ENCODE assay signal across 8 cellular contexts in genomic region chr16:22375117-22375962, GRCh38. TPM values are rescaled to one million over a fixed set of nuclear protein-coding genes. Genes with fewer than 3 reads are reported as not detected.
DNase-seq lines count a peak whose midpoint lies in the region; ATAC-seq and TF ChIP-seq lines count a peak whose summit lies in the region.

No MANE protein-coding gene starts in this region.

- peaks cover 24% of the 10 kb centered on the region for H3K36me3 Mint-ChIP-seq in activated CD4-positive, alpha-beta T cell treated with anti-CD3 and anti-CD28 coated beads, Interleukin-2, amount 10 ng/mL, durations not matched to agents 24 days and 14 days (ENCODE audit: low read depth)

- H3K9ac ChIP-seq in smooth muscle cell (ENCODE audit: low read depth): peak overlapping the region; percentile 31

- H3K4me1 ChIP-seq in hepatocyte (ENCODE audit: insufficient read depth) (peaks cover 27% of the 10 kb centered on the region), smooth muscle cell (ENCODE audit: low read depth) (peaks cover 31% of the 10 kb centered on the region)

- H3K27ac ChIP-seq in hepatocyte: peak overlapping the region; percentile 84
- peak overlapping the region; percentile 72 for H3K27ac ChIP-seq in smooth muscle cell (ENCODE audit: low read depth)

- H3F3A ChIP-seq in smooth muscle cell (ENCODE audit: low read depth): peaks cover 10% of the 10 kb centered on the region

- peaks cover 35% of the 10 kb centered on the region for H3K4me1 Mint-ChIP-seq in activated CD4-positive, alpha-beta T cell treated with anti-CD3 and anti-CD28 coated beads, Interleukin-2, amount 10 ng/mL, durations not matched to agents 24 days and 14 days

- H4K20me1 ChIP-seq in hepatocyte (ENCODE audit: insufficient read depth, poor library complexity, severe bottlenecking): peaks cover 8% of the 10 kb centered on the region
- H4K20me1 ChIP-seq in smooth muscle cell (ENCODE audit: low read depth): peaks cover 34% of the 10 kb centered on the region

- H3K9me2 ChIP-seq in hepatocyte (replicated peaks; ENCODE audit: insufficient read depth): no peaks in the 10 kb centered on the region

- no peaks in the 10 kb centered on the region for H3K9me3 ChIP-seq in hepatocyte (ENCODE audit: low read depth)
- no peaks in the 10 kb centered on the region for H3K9me3 ChIP-seq in smooth muscle cell (replicated peaks; ENCODE audit: low read depth)

- peak overlapping the region; percentile 64 for H2AFZ ChIP-seq in hepatocyte
- peak overlapping the region; percentile 64 for H2AFZ ChIP-seq in smooth muscle cell (ENCODE audit: low read depth)

- no peak for DNase-seq in activated CD4-positive, alpha-beta T cell treated with anti-CD3 and anti-CD28 coated beads, Interleukin-2, amount 10 ng/mL, durations not matched to agents 24 days and 14 days
- no peak for DNase-seq in activated CD4-positive, alpha-beta T cell treated with anti-CD3 and anti-CD28 coated beads for 1 hour
- peak; percentile 27 for DNase-seq in hepatocyte (ENCODE audit: low spot score)
- no peak for DNase-seq in smooth muscle cell (lab: John Stamatoyannopoulos, UW; ENCODE audit: unreplicated experiment)
- no peak for DNase-seq in central memory CD4-positive, alpha-beta T cell
- DNase-seq in OCI-M2 (lab: John Stamatoyannopoulos, UW; ENCODE audit: unreplicated experiment): no peak

- H3K27me3 ChIP-seq in hepatocyte: no peaks in the 10 kb centered on the region
- H3K27me3 ChIP-seq in smooth muscle cell (ENCODE audit: low read depth): no peaks in the 10 kb centered on the region

- no peaks in the 10 kb centered on the region for H3K9me3 Mint-ChIP-seq in activated CD4-positive, alpha-beta T cell treated with anti-CD3 and anti-CD28 coated beads, Interleukin-2, amount 10 ng/mL, durations not matched to agents 24 days and 14 days

- no peaks in the 10 kb centered on the region for H3K36me3 ChIP-seq in hepatocyte (replicated peaks; ENCODE audit: insufficient read depth, low read depth)
- H3K36me3 ChIP-seq in smooth muscle cell (ENCODE audit: low read depth): no peaks in the 10 kb centered on the region

- intact Hi-C loops in activated CD4-positive, alpha-beta T cell treated with anti-CD3 and anti-CD28 coated beads, Interleukin-2, amount 10 ng/mL, durations not matched to agents 24 days and 14 days (cut with micrococcal nuclease): loop anchor here (2.0 kb wide), 2 partner anchors 169 to 183 kb away; partner anchors contain the start of gene EEF2K

- H3K27me3 Mint-ChIP-seq in activated CD4-positive, alpha-beta T cell treated with anti-CD3 and anti-CD28 coated beads, Interleukin-2, amount 10 ng/mL, durations not matched to agents 24 days and 14 days: peaks cover 2% of the 10 kb centered on the region

- H3K4me2 ChIP-seq in hepatocyte (peak overlapping the region; percentile 84), smooth muscle cell (peak overlapping the region; percentile 88)

- 33% methylated on average over 28 of the region's 28 CpGs for WGBS in hepatocyte (ENCODE audit: low lambda C conversion rate, missing lambda C conversion rate)
- 36% methylated on average over 28 of the region's 28 CpGs for WGBS in smooth muscle cell (ENCODE audit: low lambda C conversion rate)

- H3K27ac Mint-ChIP-seq in activated CD4-positive, alpha-beta T cell treated with anti-CD3 and anti-CD28 coated beads, Interleukin-2, amount 10 ng/mL, durations not matched to agents 24 days and 14 days: peak overlapping the region; percentile 83

- H3K4me3 Mint-ChIP-seq in activated CD4-positive, alpha-beta T cell treated with anti-CD3 and anti-CD28 coated beads, Interleukin-2, amount 10 ng/mL, durations not matched to agents 24 days and 14 days: peak overlapping the region; percentile 98

- H3K4me3 ChIP-seq in WI38 (ENCODE audit: low read depth, low read length): peak overlapping the region; percentile 89
- H3K4me3 ChIP-seq in hepatocyte: peak overlapping the region; percentile 75
- H3K4me3 ChIP-seq in smooth muscle cell: peak overlapping the region; percentile 93

- peaks cover 34% of the 10 kb centered on the region for H3K79me2 ChIP-seq in hepatocyte
- H3K79me2 ChIP-seq in smooth muscle cell (ENCODE audit: low read depth): peaks cover 39% of the 10 kb centered on the region

- TF ChIP-seq CTCF in WI38 (IDR thresholded peaks at IDR 0.05; ENCODE audit: low read depth, low read length) (no peak), hepatocyte (IDR thresholded peaks at IDR 0.05; ENCODE audit: poor library complexity) (no peak), smooth muscle cell (IDR thresholded peaks at IDR 0.05; ENCODE audit: borderline replicate concordance, insufficient read depth, poor library complexity, severe bottlenecking) (no peak)

- no peak for ATAC-seq in HG03095 (IDR thresholded peaks at IDR 0.05; ENCODE audit: unreplicated experiment)

RNA-seq across cellular contexts. Expression of gene CDR2, which starts 0.9 kb away (rescaled TPM):
- total RNA-seq in activated CD4-positive, alpha-beta T cell treated with anti-CD3 and anti-CD28 coated beads, Interleukin-2, amount 10 ng/mL, durations not matched to agents 24 days and 14 days: 38.2 and 40.9 TPM in 2 replicates
- total RNA-seq in hepatocyte (28.8 and 30.9 TPM in 2 replicates), smooth muscle cell (67.3 and 76.5 TPM in 2 replicates)
- polyA plus RNA-seq in hepatocyte (22.9 and 26.7 TPM in 2 replicates), smooth muscle cell (47.4 and 52.5 TPM in 2 replicates)
